Comparison of ENCODE assay signal across 10 cellular contexts in the genomic region with DNA sequence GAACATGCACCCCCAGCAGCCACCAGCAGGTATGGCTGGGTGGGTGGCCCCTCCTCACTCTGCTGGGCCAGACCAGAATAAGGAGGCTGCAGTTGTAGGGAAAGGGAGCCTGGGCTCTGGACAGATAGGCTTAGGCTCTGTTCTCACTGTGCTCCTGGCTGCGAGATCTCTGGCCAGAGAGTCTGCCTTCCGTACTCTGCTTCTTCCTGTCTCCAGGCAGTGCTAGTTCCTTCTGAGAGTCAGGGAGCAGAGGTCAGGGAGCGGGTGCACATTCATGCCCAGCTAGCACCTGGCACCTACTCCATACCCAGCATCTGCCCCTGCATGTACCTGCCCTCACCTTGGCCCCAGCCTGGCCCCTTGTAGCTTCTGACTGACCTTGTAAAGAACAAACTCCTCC. TPM values are rescaled to one million over a fixed set of nuclear protein-coding genes. Genes with fewer than 3 reads are reported as not detected.
DNase-seq lines count a peak whose midpoint lies in the region; ATAC-seq lines count a peak whose summit lies in the region.
"Not testable (repeated sequence)": the region's sequence is repeated elsewhere in the genome, so short reads cannot be mapped to it uniquely, and the experiment has no call there.
"Had no signal": no experiment of that assay in that cellular context is flagged by ENCODE, and none has a peak within 500 bp of the region (broad histone marks: within the 10 kb centered on the region; RNA-seq: fewer than 3 reads in every experiment).

No MANE protein-coding gene starts in this region.

- H3K27ac ChIP-seq in CD4-positive, CD25-positive, alpha-beta regulatory T cell (ENCODE audit: insufficient read depth, low read length, poor library complexity, severe bottlenecking); Karpas-422 (ENCODE audit: low read length); skeletal muscle tissue (ENCODE audit: low read depth, low read length): not testable (repeated sequence)

- H3K27me3 Mint-ChIP-seq in CD4-positive, CD25-positive, alpha-beta regulatory T cell: peaks cover 16% of the 10 kb centered on the region
- not testable (repeated sequence) for H3K27me3 Mint-ChIP-seq in activated CD4-positive, alpha-beta T cell treated with anti-CD3 and anti-CD28 coated beads, Interleukin-2, amount 10 ng/mL, durations not matched to agents 24 days and 14 days; activated naive CD4-positive, alpha-beta T cell treated with anti-CD3 and anti-CD28 coated beads for 36 hours (ENCODE audit: low read depth); naive thymus-derived CD8-positive, alpha-beta T cell

- peaks cover 39% of the 10 kb centered on the region for H3K79me2 ChIP-seq in Karpas-422 (ENCODE audit: low read length)

- H3K36me3 ChIP-seq in CD4-positive, CD25-positive, alpha-beta regulatory T cell (ENCODE audit: control insufficient read depth, insufficient read depth, low read length); Karpas-422 (ENCODE audit: insufficient read depth, low read length); skeletal muscle tissue (ENCODE audit: control insufficient read depth in 3 of 3, insufficient read depth in 3 of 3, low read length in 3 of 3): not testable (repeated sequence)

- DNase-seq in CD4-positive, CD25-positive, alpha-beta regulatory T cell; Karpas-422; activated CD4-positive, alpha-beta T cell treated with anti-CD3 and anti-CD28 coated beads, Interleukin-2, amount 10 ng/mL, durations not matched to agents 24 days and 14 days; activated naive CD4-positive, alpha-beta T cell treated with anti-CD3 and anti-CD28 coated beads for 36 hours; left colon; naive thymus-derived CD8-positive, alpha-beta T cell: not testable (repeated sequence)

- H3K4me1 ChIP-seq in CD4-positive, CD25-positive, alpha-beta regulatory T cell (ENCODE audit: control insufficient read depth, insufficient read depth, low read length, poor library complexity, severe bottlenecking): peaks cover 32% of the 10 kb centered on the region
- H3K4me1 ChIP-seq in Karpas-422 (ENCODE audit: low read length) (peaks cover 21% of the 10 kb centered on the region), skeletal muscle tissue (ENCODE audit: control insufficient read depth in 3 of 3, insufficient read depth in 3 of 3, low read length in 3 of 3) (peaks cover 45 to 70% (median 57%) of the 10 kb centered on the region in 3 donors)

- H3K27me3 ChIP-seq in CD4-positive, CD25-positive, alpha-beta regulatory T cell (ENCODE audit: control insufficient read depth, insufficient read depth, low read length); Karpas-422 (ENCODE audit: low read length); skeletal muscle tissue (ENCODE audit: control insufficient read depth in 3 of 3, insufficient read depth in 3 of 3, low read length in 3 of 3): not testable (repeated sequence)

- CTCF ChIA-PET in activated naive CD4-positive, alpha-beta T cell treated with anti-CD3 and anti-CD28 coated beads for 36 hours (lab: Charles Lee): not testable (repeated sequence)

- peaks cover 10 to 48% (median 33%) of the 10 kb centered on the region in 4 donors for H3K4me1 Mint-ChIP-seq in CD4-positive, CD25-positive, alpha-beta regulatory T cell
- peaks cover 20% of the 10 kb centered on the region for H3K4me1 Mint-ChIP-seq in activated CD4-positive, alpha-beta T cell treated with anti-CD3 and anti-CD28 coated beads, Interleukin-2, amount 10 ng/mL, durations not matched to agents 24 days and 14 days
- peaks cover 33% of the 10 kb centered on the region for H3K4me1 Mint-ChIP-seq in activated naive CD4-positive, alpha-beta T cell treated with anti-CD3 and anti-CD28 coated beads for 36 hours (ENCODE audit: low read depth)
- H3K4me1 Mint-ChIP-seq in naive thymus-derived CD8-positive, alpha-beta T cell: peaks cover 17 to 48% (median 45%) of the 10 kb centered on the region in 4 donors

- not testable (repeated sequence) for H4K20me1 ChIP-seq in Karpas-422 (ENCODE audit: insufficient read depth, low read depth, low read length)

- H3K27ac Mint-ChIP-seq in CD4-positive, CD25-positive, alpha-beta regulatory T cell; activated CD4-positive, alpha-beta T cell treated with anti-CD3 and anti-CD28 coated beads, Interleukin-2, amount 10 ng/mL, durations not matched to agents 24 days and 14 days; activated naive CD4-positive, alpha-beta T cell treated with anti-CD3 and anti-CD28 coated beads for 36 hours: not testable (repeated sequence)
- H3K27ac Mint-ChIP-seq in naive thymus-derived CD8-positive, alpha-beta T cell: peak overlapping the region in 3 of 10 donors; percentile 29 to 41 (median 34)

- not testable (repeated sequence) for H3K9me3 Mint-ChIP-seq in CD4-positive, CD25-positive, alpha-beta regulatory T cell; activated CD4-positive, alpha-beta T cell treated with anti-CD3 and anti-CD28 coated beads, Interleukin-2, amount 10 ng/mL, durations not matched to agents 24 days and 14 days; activated naive CD4-positive, alpha-beta T cell treated with anti-CD3 and anti-CD28 coated beads for 36 hours; naive thymus-derived CD8-positive, alpha-beta T cell

- H3K36me3 Mint-ChIP-seq in CD4-positive, CD25-positive, alpha-beta regulatory T cell; activated CD4-positive, alpha-beta T cell treated with anti-CD3 and anti-CD28 coated beads, Interleukin-2, amount 10 ng/mL, durations not matched to agents 24 days and 14 days (ENCODE audit: low read depth); activated naive CD4-positive, alpha-beta T cell treated with anti-CD3 and anti-CD28 coated beads for 36 hours (ENCODE audit: low read depth); naive thymus-derived CD8-positive, alpha-beta T cell: not testable (repeated sequence)

- H3K4me2 ChIP-seq in Karpas-422 (ENCODE audit: low read depth, low read length, poor library complexity, severe bottlenecking): peak overlapping the region; percentile 79

- POLR2A ChIA-PET in naive thymus-derived CD8-positive, alpha-beta T cell (lab: Charles Lee): not testable (repeated sequence)

- not testable (repeated sequence) for ATAC-seq in CD4-positive, CD25-positive, alpha-beta regulatory T cell (ENCODE audit: low read depth in 2 of 2); naive thymus-derived CD8-positive, alpha-beta T cell
- ATAC-seq in left colon: peak; percentile 55

- not testable (repeated sequence) for H3K9me3 ChIP-seq in CD4-positive, CD25-positive, alpha-beta regulatory T cell (ENCODE audit: control insufficient read depth in 2 of 2, low read length in 2 of 2); Karpas-422 (ENCODE audit: low read length); skeletal muscle tissue (ENCODE audit: control insufficient read depth in 3 of 3, low read length in 3 of 3)

- H3K4me3 Mint-ChIP-seq in CD4-positive, CD25-positive, alpha-beta regulatory T cell: peak overlapping the region; percentile 69 to 98 (median 96)
- H3K4me3 Mint-ChIP-seq in activated CD4-positive, alpha-beta T cell treated with anti-CD3 and anti-CD28 coated beads, Interleukin-2, amount 10 ng/mL, durations not matched to agents 24 days and 14 days: peak overlapping the region; percentile 15
- peak overlapping the region; percentile 18 for H3K4me3 Mint-ChIP-seq in activated naive CD4-positive, alpha-beta T cell treated with anti-CD3 and anti-CD28 coated beads for 36 hours
- H3K4me3 Mint-ChIP-seq in naive thymus-derived CD8-positive, alpha-beta T cell: peak overlapping the region in 6 of 10 donors; percentile 36 to 98 (median 96)

- H3K9ac ChIP-seq in Karpas-422 (ENCODE audit: low read length) (peak overlapping the region; percentile 86; the same call in 1 of the 2 replicates), skeletal muscle tissue (ENCODE audit: low read depth in 1 of 3, low read length in 3 of 3) (peak overlapping the region in 2 of 3 donors; percentile 48 to 62)

- not testable (repeated sequence) for H3K4me3 ChIP-seq in CD4-positive, CD25-positive, alpha-beta regulatory T cell (ENCODE audit: low read depth, low read length); Karpas-422 (ENCODE audit: low read length)
- peak overlapping the region in 2 of 3 donors; percentile 9 to 41 for H3K4me3 ChIP-seq in skeletal muscle tissue (ENCODE audit: low read length in 3 of 3)

- intact Hi-C loops in activated CD4-positive, alpha-beta T cell treated with anti-CD3 and anti-CD28 coated beads, Interleukin-2, amount 10 ng/mL, durations not matched to agents 24 days and 14 days (cut with micrococcal nuclease); activated naive CD4-positive, alpha-beta T cell treated with anti-CD3 and anti-CD28 coated beads for 36 hours (cut with micrococcal nuclease); left colon (cut with DNase I, micrococcal nuclease): not testable (repeated sequence)

- H3K9me2 ChIP-seq in Karpas-422 (replicated peaks; ENCODE audit: insufficient read depth, low read length): not testable (repeated sequence)

- H2AFZ ChIP-seq in Karpas-422 (ENCODE audit: low read length): not testable (repeated sequence)

RNA-seq across cellular contexts. Expression of a gene that starts 2.1 kb away (rescaled TPM):
- 47.1 TPM for total RNA-seq in CD4-positive, CD25-positive, alpha-beta regulatory T cell
- 10 to 100 TPM in 3 of 4 donors, 1 to 10 TPM in 1; 9.8 to 16.6 (median 12.6) TPM for polyA plus RNA-seq in CD4-positive, CD25-positive, alpha-beta regulatory T cell
- total RNA-seq in Karpas-422 (2014; rRNA removed; shearing (Covaris generic); ENCODE audit: low replicate concordance): 20.1 and 31.5 TPM in 2 replicates
- 42.0 and 45.6 TPM in 2 replicates for total RNA-seq in activated CD4-positive, alpha-beta T cell treated with anti-CD3 and anti-CD28 coated beads, Interleukin-2, amount 10 ng/mL, durations not matched to agents 24 days and 14 days
- 10 to 100 TPM; 20.3 to 21.5 TPM for total RNA-seq in activated naive CD4-positive, alpha-beta T cell treated with anti-CD3 and anti-CD28 coated beads for 36 hours
- total RNA-seq in left colon (10 to 100 TPM; 40.3 to 44.0 TPM), skeletal muscle tissue (31.3 TPM)
- total RNA-seq in naive thymus-derived CD8-positive, alpha-beta T cell: 10 to 100 TPM; 66.4 to 70.0 TPM
- 10 to 100 TPM in 2 of 3 donors, 1 to 10 TPM in 1; 8.8 to 20.4 (median 10.5) TPM for polyA plus RNA-seq in naive thymus-derived CD8-positive, alpha-beta T cell

RNA-seq across cellular contexts. Expression of a gene that starts 2.2 kb away (rescaled TPM):
- 4.1 TPM for total RNA-seq in CD4-positive, CD25-positive, alpha-beta regulatory T cell
- 1 to 10 TPM in 2 of 4 donors, under 1 TPM in 2; 0.76 to 1.6 (median 0.97) TPM for polyA plus RNA-seq in CD4-positive, CD25-positive, alpha-beta regulatory T cell
- total RNA-seq in Karpas-422 (2014; rRNA removed; shearing (Covaris generic); ENCODE audit: low replicate concordance): 19.8 and 25.6 TPM in 2 replicates
- 7.5 and 7.6 TPM in 2 replicates for total RNA-seq in activated CD4-positive, alpha-beta T cell treated with anti-CD3 and anti-CD28 coated beads, Interleukin-2, amount 10 ng/mL, durations not matched to agents 24 days and 14 days
- 10 to 100 TPM; 10.7 to 13.1 TPM for total RNA-seq in activated naive CD4-positive, alpha-beta T cell treated with anti-CD3 and anti-CD28 coated beads for 36 hours
- 10 to 100 TPM; 22.1 to 28.2 TPM for total RNA-seq in left colon
- 10 to 100 TPM; 13.3 to 13.7 TPM for total RNA-seq in naive thymus-derived CD8-positive, alpha-beta T cell
- polyA plus RNA-seq in naive thymus-derived CD8-positive, alpha-beta T cell: 1 to 10 TPM in 1 of 3 donors, under 1 TPM in 2; 0.29 to 1.1 (median 0.74) TPM
- total RNA-seq in skeletal muscle tissue: 1.6 TPM

RNA-seq across cellular contexts. Expression of a gene that starts 17.3 kb away (rescaled TPM):
- total RNA-seq in CD4-positive, CD25-positive, alpha-beta regulatory T cell: 87.7 TPM
- 100 to 1,000 TPM; 126 to 138 (median 135) TPM for polyA plus RNA-seq in CD4-positive, CD25-positive, alpha-beta regulatory T cell
- total RNA-seq in Karpas-422 (2014; rRNA removed; shearing (Covaris generic); ENCODE audit: low replicate concordance): 96.3 and 175 TPM in 2 replicates
- total RNA-seq in activated CD4-positive, alpha-beta T cell treated with anti-CD3 and anti-CD28 coated beads, Interleukin-2, amount 10 ng/mL, durations not matched to agents 24 days and 14 days: 111 and 117 TPM in 2 replicates
- total RNA-seq in activated naive CD4-positive, alpha-beta T cell treated with anti-CD3 and anti-CD28 coated beads for 36 hours: 100 to 1,000 TPM; 120 to 122 TPM
- total RNA-seq in left colon: 100 to 1,000 TPM; 153 to 182 TPM
- total RNA-seq in naive thymus-derived CD8-positive, alpha-beta T cell: 100 to 1,000 TPM; 137 to 139 TPM
- polyA plus RNA-seq in naive thymus-derived CD8-positive, alpha-beta T cell: 100 to 1,000 TPM; 105 to 131 (median 114) TPM
- total RNA-seq in skeletal muscle tissue: 75.2 TPM

RNA-seq across cellular contexts. Expression of a gene that starts 28.0 kb away (rescaled TPM):
- total RNA-seq in CD4-positive, CD25-positive, alpha-beta regulatory T cell: not detected
- polyA plus RNA-seq in CD4-positive, CD25-positive, alpha-beta regulatory T cell: 1 to 10 TPM in 3 of 4 donors, under 1 TPM in 1; 0.53 to 1.5 (median 1.1) TPM
- total RNA-seq in Karpas-422 (2014; rRNA removed; shearing (Covaris generic); ENCODE audit: low replicate concordance): 3.8 TPM in 1 of 2 replicates, not detected in the other
- total RNA-seq in activated CD4-positive, alpha-beta T cell treated with anti-CD3 and anti-CD28 coated beads, Interleukin-2, amount 10 ng/mL, durations not matched to agents 24 days and 14 days: 0.21 TPM in 1 of 2 replicates, not detected in the other
- not detected for total RNA-seq in activated naive CD4-positive, alpha-beta T cell treated with anti-CD3 and anti-CD28 coated beads for 36 hours
- not detected for total RNA-seq in left colon
- 1 to 10 TPM; 1.0 to 1.1 TPM for total RNA-seq in naive thymus-derived CD8-positive, alpha-beta T cell
- 1 to 10 TPM; 1.2 to 1.5 (median 1.2) TPM for polyA plus RNA-seq in naive thymus-derived CD8-positive, alpha-beta T cell
- under 0.01 TPM for total RNA-seq in skeletal muscle tissue
- total RNA-seq: MCF 10A had no signal
- polyA plus RNA-seq: AG04450, CD14-positive monocyte had no signal

RNA-seq across cellular contexts. Expression of a gene that starts 32.3 kb away (rescaled TPM):
- total RNA-seq in CD4-positive, CD25-positive, alpha-beta regulatory T cell: 32.1 TPM
- polyA plus RNA-seq in CD4-positive, CD25-positive, alpha-beta regulatory T cell: 10 to 100 TPM; 14.7 to 29.7 (median 16.9) TPM
- total RNA-seq in Karpas-422 (2014; rRNA removed; shearing (Covaris generic); ENCODE audit: low replicate concordance): 10.1 and 13.6 TPM in 2 replicates
- 43.5 and 45.8 TPM in 2 replicates for total RNA-seq in activated CD4-positive, alpha-beta T cell treated with anti-CD3 and anti-CD28 coated beads, Interleukin-2, amount 10 ng/mL, durations not matched to agents 24 days and 14 days
- 10 to 100 TPM; 25.6 to 27.4 TPM for total RNA-seq in activated naive CD4-positive, alpha-beta T cell treated with anti-CD3 and anti-CD28 coated beads for 36 hours
- total RNA-seq in left colon: 10 to 100 TPM; 54.2 to 78.4 TPM
- 10 to 100 TPM; 21.6 to 22.2 TPM for total RNA-seq in naive thymus-derived CD8-positive, alpha-beta T cell
- polyA plus RNA-seq in naive thymus-derived CD8-positive, alpha-beta T cell: 10 to 100 TPM in 2 of 3 donors, 1 to 10 TPM in 1; 7.5 to 14.8 (median 12.3) TPM
- 9.9 TPM for total RNA-seq in skeletal muscle tissue

Comparison
In these comparisons a context has a peak if more than half of its experiments do, and no peak if none do; other contexts are left out.
1. H3K4me3 Mint-ChIP-seq: peak in every context shown above with its lines; median percentile 96 in CD4-positive, CD25-positive, alpha-beta regulatory T cell; 96 in naive thymus-derived CD8-positive, alpha-beta T cell; 18 in activated naive CD4-positive, alpha-beta T cell treated with anti-CD3 and anti-CD28 coated beads for 36 hours; 15 in activated CD4-positive, alpha-beta T cell treated with anti-CD3 and anti-CD28 coated beads, Interleukin-2, amount 10 ng/mL, durations not matched to agents 24 days and 14 days.